8 cellular contexts compared by ENCODE assay signal in the genomic region with DNA sequence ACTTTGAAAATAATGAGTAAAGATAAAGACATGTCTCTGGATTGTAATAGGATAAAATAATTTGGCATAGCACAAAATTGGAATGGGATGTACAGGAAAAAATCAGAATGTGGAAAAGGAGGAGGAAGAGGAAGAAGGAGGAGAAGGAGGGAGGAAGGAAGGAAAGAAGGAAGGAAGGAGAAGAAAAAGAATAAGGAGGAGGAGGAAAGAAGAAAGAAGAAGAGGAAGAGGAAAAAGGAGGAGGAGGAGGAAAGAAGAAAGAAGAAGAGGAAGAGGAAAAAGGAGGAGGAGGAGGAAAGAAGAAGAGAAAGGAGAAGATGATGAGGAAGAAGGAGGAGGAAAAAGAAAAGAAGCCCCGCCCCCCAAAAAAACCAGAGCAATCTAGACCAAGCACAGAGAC.
"Had no signal": no experiment of that assay in that cellular context is flagged by ENCODE, and none has a peak within 500 bp of the region (broad histone marks: within the 10 kb centered on the region; RNA-seq: fewer than 3 reads in every experiment).

No MANE protein-coding gene starts in this region.

- H3K9ac ChIP-seq: GM23248 had no signal

- FAIRE-seq: HTR-8/SVneo had no signal

- H3K9me3 ChIP-seq: HAP-1 had no signal

- H2AFZ ChIP-seq: GM23248 had no signal

- H3K27ac ChIP-seq: GM23248 had no signal

- H3K4me3 ChIP-seq: GM23248, HAP-1 had no signal

- H3K4me1 ChIP-seq: HAP-1 had no signal

- DNase-seq: GM23248, GOT3, H7, IMR-90, KBM-7 had no signal

- ATAC-seq: HCT116 had no signal

- H3K36me3 ChIP-seq: HAP-1 had no signal
